ENCODE assay signal across 33 cellular contexts in the genomic region with DNA sequence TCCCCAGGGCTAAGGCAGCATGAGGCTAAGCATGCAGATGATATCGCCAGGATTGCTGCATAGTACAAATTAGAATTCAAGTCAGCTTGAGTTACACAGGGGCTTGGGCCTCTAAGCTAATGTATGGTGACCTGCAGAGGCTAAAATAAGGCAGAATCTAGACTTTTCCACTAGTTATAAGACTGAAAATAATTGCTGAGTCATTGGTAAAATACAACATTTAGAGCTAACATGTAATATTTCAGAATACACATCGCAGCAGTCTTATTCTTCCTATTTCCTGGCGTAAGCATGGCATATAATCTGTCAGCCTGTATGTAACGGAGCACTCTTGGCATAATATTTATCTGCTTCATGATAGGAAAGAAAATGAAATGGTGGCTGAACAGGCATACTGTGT.
"Had no signal": no experiment of that assay in that cellular context is flagged by ENCODE, and none has a peak within 500 bp of the region (broad histone marks: within the 10 kb centered on the region; RNA-seq: fewer than 3 reads in every experiment).

No MANE protein-coding gene starts in this region.

- H3K27me3 ChIP-seq: SJCRH30 had no signal

- FAIRE-seq: bronchial epithelial cell had no signal

- H3K4me3 ChIP-seq: SJCRH30, SK-N-MC had no signal

- DNase-seq: activated B cell treated with CpG ODN at 0.5 μM for 24 hours; activated CD4-positive, alpha-beta memory T cell treated with anti-CD3 and anti-CD28 coated beads for 36 hours; activated CD4-positive, alpha-beta T cell treated with anti-CD3 and anti-CD28 coated beads for 4 hours; activated CD4-positive, alpha-beta T cell treated with anti-CD3 and anti-CD28 coated beads, Interleukin-2, amount 50 U/mL, for 1 hour; activated CD4-positive, CD25-positive, alpha-beta regulatory T cell treated with anti-CD3 and anti-CD28 coated beads, Interleukin-2, amount 50 U/mL, for 72 hours; activated CD8-positive, alpha-beta memory T cell treated with anti-CD3 and anti-CD28 coated beads, Interleukin-2, amount 50 U/mL, for 4 hours; activated effector memory CD4-positive, alpha-beta T cell treated with Interleukin-2 at 50 U/mL for 16 hours; activated naive CD4-positive, alpha-beta T cell treated with anti-CD3 and anti-CD28 coated beads, Interleukin-2, amount 10 ng/mL, durations not matched to agents 7 days and 5 days; activated naive CD8-positive, alpha-beta T cell treated with anti-CD3 and anti-CD28 coated beads, Interleukin-2, amount 50 U/mL, for 24 hours; activated T-cell treated with anti-CD3 and anti-CD28 coated beads for 4 hours; activated T-cell treated with anti-CD3 and anti-CD28 coated beads, Interleukin-2, amount 50 U/mL, for 48 hours; anterior cingulate cortex; caudate nucleus; cerebellar nuclear complex; NCI-H1105; NCI-H1417 treated with DMSO at 0.1 percent for 48 hours; NCI-H187 treated with DMSO at 0.1 percent for 48 hours; NCI-H2081 treated with DMSO at 0.1 percent for 48 hours; NCI-H345; NCI-H524 treated with DMSO at 0.1 percent for 48 hours; NCI-H748 treated with DMSO at 0.1 percent for 48 hours; NK-92 treated with Interleukin-12 subunit alpha and Interleukin-12 subunit beta, amount 100 ng/mL, for 24 hours; OCI-M1; SHP77; SJCRH30; T-cell; T-helper 2 cell; T-helper 9 cell had no signal

- H3K9me3 Mint-ChIP-seq: activated B cell treated with CpG ODN at 0.5 μM for 24 hours; activated CD4-positive, alpha-beta memory T cell treated with anti-CD3 and anti-CD28 coated beads for 36 hours; activated naive CD4-positive, alpha-beta T cell treated with anti-CD3 and anti-CD28 coated beads, Interleukin-2, amount 10 ng/mL, durations not matched to agents 7 days and 5 days; activated naive CD8-positive, alpha-beta T cell treated with anti-CD3 and anti-CD28 coated beads, Interleukin-2, amount 50 U/mL, for 24 hours; brain; T-cell had no signal

- H3K9me3 ChIP-seq: SJCRH30 had no signal

- H3K27ac ChIP-seq: SJCRH30, SK-N-MC, VCaP had no signal

- H3K4me3 Mint-ChIP-seq: activated B cell treated with CpG ODN at 0.5 μM for 24 hours; activated CD4-positive, alpha-beta memory T cell treated with anti-CD3 and anti-CD28 coated beads for 36 hours; activated naive CD4-positive, alpha-beta T cell treated with anti-CD3 and anti-CD28 coated beads, Interleukin-2, amount 10 ng/mL, durations not matched to agents 7 days and 5 days; activated naive CD8-positive, alpha-beta T cell; activated naive CD8-positive, alpha-beta T cell treated with anti-CD3 and anti-CD28 coated beads, Interleukin-2, amount 50 U/mL, for 24 hours; brain; T-cell had no signal

- H3K36me3 ChIP-seq: SJCRH30 had no signal

- H3K27ac Mint-ChIP-seq: activated B cell treated with CpG ODN at 0.5 μM for 24 hours; activated CD4-positive, alpha-beta memory T cell treated with anti-CD3 and anti-CD28 coated beads for 36 hours; activated naive CD4-positive, alpha-beta T cell treated with anti-CD3 and anti-CD28 coated beads, Interleukin-2, amount 10 ng/mL, durations not matched to agents 7 days and 5 days; activated naive CD8-positive, alpha-beta T cell; activated naive CD8-positive, alpha-beta T cell treated with anti-CD3 and anti-CD28 coated beads, Interleukin-2, amount 50 U/mL, for 24 hours; T-cell had no signal

- H3K27me3 Mint-ChIP-seq: activated B cell treated with CpG ODN at 0.5 μM for 24 hours; activated CD4-positive, alpha-beta memory T cell treated with anti-CD3 and anti-CD28 coated beads for 36 hours; activated naive CD4-positive, alpha-beta T cell treated with anti-CD3 and anti-CD28 coated beads, Interleukin-2, amount 10 ng/mL, durations not matched to agents 7 days and 5 days; activated naive CD8-positive, alpha-beta T cell; activated naive CD8-positive, alpha-beta T cell treated with anti-CD3 and anti-CD28 coated beads, Interleukin-2, amount 50 U/mL, for 24 hours; brain; T-cell had no signal

- H3K4me1 Mint-ChIP-seq: activated B cell treated with CpG ODN at 0.5 μM for 24 hours; activated naive CD4-positive, alpha-beta T cell treated with anti-CD3 and anti-CD28 coated beads, Interleukin-2, amount 10 ng/mL, durations not matched to agents 7 days and 5 days; activated naive CD8-positive, alpha-beta T cell treated with anti-CD3 and anti-CD28 coated beads, Interleukin-2, amount 50 U/mL, for 24 hours; T-cell had no signal

- ATAC-seq: activated naive CD8-positive, alpha-beta T cell treated with anti-CD3 and anti-CD28 coated beads, Interleukin-2, amount 50 U/mL, for 24 hours; T-cell had no signal

- H3K36me3 Mint-ChIP-seq: activated CD4-positive, alpha-beta memory T cell treated with anti-CD3 and anti-CD28 coated beads for 36 hours; activated naive CD4-positive, alpha-beta T cell treated with anti-CD3 and anti-CD28 coated beads, Interleukin-2, amount 10 ng/mL, durations not matched to agents 7 days and 5 days; activated naive CD8-positive, alpha-beta T cell; brain; T-cell had no signal
